ENCODE assay signal across 1 cellular context in the genomic region with DNA sequence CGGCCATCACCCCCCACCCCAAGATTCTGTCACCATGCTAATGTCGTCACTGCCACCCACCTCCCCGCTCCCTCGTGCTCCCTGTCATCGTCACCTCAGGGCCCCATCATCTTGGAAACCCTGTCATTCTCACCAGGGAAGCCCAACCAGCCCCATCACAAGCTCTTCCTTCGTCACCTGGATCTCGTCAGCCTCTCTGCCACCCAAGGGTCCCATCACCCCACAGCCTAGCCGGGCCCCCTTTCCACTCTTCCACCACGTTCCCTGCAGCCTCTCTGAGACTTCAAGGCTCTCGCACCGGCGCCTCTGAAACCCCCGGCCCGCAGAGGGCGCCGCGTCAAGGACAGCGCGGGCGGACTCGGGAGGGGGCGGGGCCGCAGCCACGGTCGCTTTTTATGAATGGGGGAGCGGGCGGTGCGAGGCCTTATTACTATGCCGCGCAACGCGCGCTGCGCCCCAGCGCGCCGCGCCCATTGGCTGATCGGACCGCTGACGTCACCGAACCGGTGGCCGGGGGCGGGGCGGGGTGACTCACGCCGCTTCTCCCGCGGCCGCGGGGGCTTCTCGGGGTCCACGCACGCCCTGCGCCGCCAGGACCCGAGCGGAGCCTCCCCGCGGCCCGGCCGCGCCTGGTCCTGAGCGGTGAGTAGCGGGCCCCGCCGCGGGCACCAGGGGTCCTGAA.
TF ChIP-seq lines count a peak whose summit lies in the region.

A gene with protein sequence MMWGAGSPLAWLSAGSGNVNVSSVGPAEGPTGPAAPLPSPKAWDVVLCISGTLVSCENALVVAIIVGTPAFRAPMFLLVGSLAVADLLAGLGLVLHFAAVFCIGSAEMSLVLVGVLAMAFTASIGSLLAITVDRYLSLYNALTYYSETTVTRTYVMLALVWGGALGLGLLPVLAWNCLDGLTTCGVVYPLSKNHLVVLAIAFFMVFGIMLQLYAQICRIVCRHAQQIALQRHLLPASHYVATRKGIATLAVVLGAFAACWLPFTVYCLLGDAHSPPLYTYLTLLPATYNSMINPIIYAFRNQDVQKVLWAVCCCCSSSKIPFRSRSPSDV (plus strand): TSS at position 527 of the 682 bp plus-strand sequence. CDS start 1,177 bp downstream, outside the sequence.

TF ChIP-seq in K562, 482 proteins besides CTCF, POLR2A, EP300 and RAD21 (continued from another document and continues in another):
- TF ChIP-seq, protein P1, sequence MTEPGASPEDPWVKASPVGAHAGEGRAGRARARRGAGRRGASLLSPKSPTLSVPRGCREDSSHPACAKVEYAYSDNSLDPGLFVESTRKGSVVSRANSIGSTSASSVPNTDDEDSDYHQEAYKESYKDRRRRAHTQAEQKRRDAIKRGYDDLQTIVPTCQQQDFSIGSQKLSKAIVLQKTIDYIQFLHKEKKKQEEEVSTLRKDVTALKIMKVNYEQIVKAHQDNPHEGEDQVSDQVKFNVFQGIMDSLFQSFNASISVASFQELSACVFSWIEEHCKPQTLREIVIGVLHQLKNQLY (CRISPR knock-in tag; conservative IDR thresholded peaks at IDR 0.05): no peak
- no peak for TF ChIP-seq MEF2A (IDR thresholded peaks at IDR 0.05; ENCODE audit: control insufficient read depth, low read depth, low read length)
- peak in 1 of 2 experiments; percentile 52; a peak in 1 of 3 replicates for TF ChIP-seq CBX3 (IDR thresholded peaks at IDR 0.05; ENCODE audit: borderline replicate concordance in 1 of 2, low read length in 2 of 2)
- TF ChIP-seq, protein P2, sequence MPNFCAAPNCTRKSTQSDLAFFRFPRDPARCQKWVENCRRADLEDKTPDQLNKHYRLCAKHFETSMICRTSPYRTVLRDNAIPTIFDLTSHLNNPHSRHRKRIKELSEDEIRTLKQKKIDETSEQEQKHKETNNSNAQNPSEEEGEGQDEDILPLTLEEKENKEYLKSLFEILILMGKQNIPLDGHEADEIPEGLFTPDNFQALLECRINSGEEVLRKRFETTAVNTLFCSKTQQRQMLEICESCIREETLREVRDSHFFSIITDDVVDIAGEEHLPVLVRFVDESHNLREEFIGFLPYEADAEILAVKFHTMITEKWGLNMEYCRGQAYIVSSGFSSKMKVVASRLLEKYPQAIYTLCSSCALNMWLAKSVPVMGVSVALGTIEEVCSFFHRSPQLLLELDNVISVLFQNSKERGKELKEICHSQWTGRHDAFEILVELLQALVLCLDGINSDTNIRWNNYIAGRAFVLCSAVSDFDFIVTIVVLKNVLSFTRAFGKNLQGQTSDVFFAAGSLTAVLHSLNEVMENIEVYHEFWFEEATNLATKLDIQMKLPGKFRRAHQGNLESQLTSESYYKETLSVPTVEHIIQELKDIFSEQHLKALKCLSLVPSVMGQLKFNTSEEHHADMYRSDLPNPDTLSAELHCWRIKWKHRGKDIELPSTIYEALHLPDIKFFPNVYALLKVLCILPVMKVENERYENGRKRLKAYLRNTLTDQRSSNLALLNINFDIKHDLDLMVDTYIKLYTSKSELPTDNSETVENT (CRISPR knock-in tag; IDR thresholded peaks at IDR 0.05): no peak
- 0 out of 2 replicates have a peak, but pooled peaks have one; percentile 28 for TF ChIP-seq POLR2AphosphoS5 (IDR thresholded peaks at IDR 0.05; ENCODE audit: control insufficient read depth, insufficient read depth, low read depth, low read length)
- TF ChIP-seq GATAD2B (IDR thresholded peaks at IDR 0.05; ENCODE audit: borderline replicate concordance): peak; percentile 94; the same call in 1 of the 2 replicates
- TF ChIP-seq EGR1 (conservative IDR thresholded peaks at IDR 0.05): peak; percentile 77
- TF ChIP-seq MCM2 (IDR thresholded peaks at IDR 0.05; ENCODE audit: low read depth): no peak
- TF ChIP-seq ZNF431 (CRISPR knock-in tag; IDR thresholded peaks at IDR 0.05): no peak
- no peak for TF ChIP-seq ETV1 (tag; conservative IDR thresholded peaks at IDR 0.05; ENCODE audit: low read depth)
- TF ChIP-seq TOE1 (IDR thresholded peaks at IDR 0.05; ENCODE audit: borderline replicate concordance): no peak; the same call in 1 of the 2 replicates
- no peak for TF ChIP-seq TOE1 (CRISPR knock-in tag; IDR thresholded peaks at IDR 0.05; ENCODE audit: borderline replicate concordance, low read depth)
- no peak for TF ChIP-seq ZBTB8A (IDR thresholded peaks at IDR 0.05; ENCODE audit: partially characterized antibody)
- peak; percentile 93 for TF ChIP-seq JUNB (CRISPR knock-in tag; conservative IDR thresholded peaks at IDR 0.05)
- TF ChIP-seq, protein P3, sequence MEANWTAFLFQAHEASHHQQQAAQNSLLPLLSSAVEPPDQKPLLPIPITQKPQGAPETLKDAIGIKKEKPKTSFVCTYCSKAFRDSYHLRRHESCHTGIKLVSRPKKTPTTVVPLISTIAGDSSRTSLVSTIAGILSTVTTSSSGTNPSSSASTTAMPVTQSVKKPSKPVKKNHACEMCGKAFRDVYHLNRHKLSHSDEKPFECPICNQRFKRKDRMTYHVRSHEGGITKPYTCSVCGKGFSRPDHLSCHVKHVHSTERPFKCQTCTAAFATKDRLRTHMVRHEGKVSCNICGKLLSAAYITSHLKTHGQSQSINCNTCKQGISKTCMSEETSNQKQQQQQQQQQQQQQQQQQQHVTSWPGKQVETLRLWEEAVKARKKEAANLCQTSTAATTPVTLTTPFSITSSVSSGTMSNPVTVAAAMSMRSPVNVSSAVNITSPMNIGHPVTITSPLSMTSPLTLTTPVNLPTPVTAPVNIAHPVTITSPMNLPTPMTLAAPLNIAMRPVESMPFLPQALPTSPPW (CRISPR knock-in tag; IDR thresholded peaks at IDR 0.05): peak; percentile 91
- TF ChIP-seq, protein P4, sequence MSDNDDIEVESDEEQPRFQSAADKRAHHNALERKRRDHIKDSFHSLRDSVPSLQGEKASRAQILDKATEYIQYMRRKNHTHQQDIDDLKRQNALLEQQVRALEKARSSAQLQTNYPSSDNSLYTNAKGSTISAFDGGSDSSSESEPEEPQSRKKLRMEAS (CRISPR knock-in tag; IDR thresholded peaks at IDR 0.05): peak; percentile 57
- TF ChIP-seq XRCC3 (IDR thresholded peaks at IDR 0.05): no peak
- peak; percentile 75 for TF ChIP-seq SMC3 (conservative IDR thresholded peaks at IDR 0.05; ENCODE audit: insufficient read depth, low read depth, low read length)
- no peak for TF ChIP-seq ZNF699 (CRISPR knock-in tag; IDR thresholded peaks at IDR 0.05; ENCODE audit: insufficient replicate concordance)
- TF ChIP-seq SRSF1 (IDR thresholded peaks at IDR 0.05; ENCODE audit: low read depth, low read length): no peak
- TF ChIP-seq, protein P5, sequence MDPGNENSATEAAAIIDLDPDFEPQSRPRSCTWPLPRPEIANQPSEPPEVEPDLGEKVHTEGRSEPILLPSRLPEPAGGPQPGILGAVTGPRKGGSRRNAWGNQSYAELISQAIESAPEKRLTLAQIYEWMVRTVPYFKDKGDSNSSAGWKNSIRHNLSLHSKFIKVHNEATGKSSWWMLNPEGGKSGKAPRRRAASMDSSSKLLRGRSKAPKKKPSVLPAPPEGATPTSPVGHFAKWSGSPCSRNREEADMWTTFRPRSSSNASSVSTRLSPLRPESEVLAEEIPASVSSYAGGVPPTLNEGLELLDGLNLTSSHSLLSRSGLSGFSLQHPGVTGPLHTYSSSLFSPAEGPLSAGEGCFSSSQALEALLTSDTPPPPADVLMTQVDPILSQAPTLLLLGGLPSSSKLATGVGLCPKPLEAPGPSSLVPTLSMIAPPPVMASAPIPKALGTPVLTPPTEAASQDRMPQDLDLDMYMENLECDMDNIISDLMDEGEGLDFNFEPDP (CRISPR knock-in tag; IDR thresholded peaks at IDR 0.05): no peak
- no peak for TF ChIP-seq MAFF (IDR thresholded peaks at IDR 0.05; ENCODE audit: low read length)
- no peak for TF ChIP-seq MAFK (IDR thresholded peaks at IDR 0.05; ENCODE audit: low read length)
- no peak; the same call in 1 of the 2 replicates for TF ChIP-seq ILF3 (IDR thresholded peaks at IDR 0.05; ENCODE audit: borderline replicate concordance)
- TF ChIP-seq, protein P6, sequence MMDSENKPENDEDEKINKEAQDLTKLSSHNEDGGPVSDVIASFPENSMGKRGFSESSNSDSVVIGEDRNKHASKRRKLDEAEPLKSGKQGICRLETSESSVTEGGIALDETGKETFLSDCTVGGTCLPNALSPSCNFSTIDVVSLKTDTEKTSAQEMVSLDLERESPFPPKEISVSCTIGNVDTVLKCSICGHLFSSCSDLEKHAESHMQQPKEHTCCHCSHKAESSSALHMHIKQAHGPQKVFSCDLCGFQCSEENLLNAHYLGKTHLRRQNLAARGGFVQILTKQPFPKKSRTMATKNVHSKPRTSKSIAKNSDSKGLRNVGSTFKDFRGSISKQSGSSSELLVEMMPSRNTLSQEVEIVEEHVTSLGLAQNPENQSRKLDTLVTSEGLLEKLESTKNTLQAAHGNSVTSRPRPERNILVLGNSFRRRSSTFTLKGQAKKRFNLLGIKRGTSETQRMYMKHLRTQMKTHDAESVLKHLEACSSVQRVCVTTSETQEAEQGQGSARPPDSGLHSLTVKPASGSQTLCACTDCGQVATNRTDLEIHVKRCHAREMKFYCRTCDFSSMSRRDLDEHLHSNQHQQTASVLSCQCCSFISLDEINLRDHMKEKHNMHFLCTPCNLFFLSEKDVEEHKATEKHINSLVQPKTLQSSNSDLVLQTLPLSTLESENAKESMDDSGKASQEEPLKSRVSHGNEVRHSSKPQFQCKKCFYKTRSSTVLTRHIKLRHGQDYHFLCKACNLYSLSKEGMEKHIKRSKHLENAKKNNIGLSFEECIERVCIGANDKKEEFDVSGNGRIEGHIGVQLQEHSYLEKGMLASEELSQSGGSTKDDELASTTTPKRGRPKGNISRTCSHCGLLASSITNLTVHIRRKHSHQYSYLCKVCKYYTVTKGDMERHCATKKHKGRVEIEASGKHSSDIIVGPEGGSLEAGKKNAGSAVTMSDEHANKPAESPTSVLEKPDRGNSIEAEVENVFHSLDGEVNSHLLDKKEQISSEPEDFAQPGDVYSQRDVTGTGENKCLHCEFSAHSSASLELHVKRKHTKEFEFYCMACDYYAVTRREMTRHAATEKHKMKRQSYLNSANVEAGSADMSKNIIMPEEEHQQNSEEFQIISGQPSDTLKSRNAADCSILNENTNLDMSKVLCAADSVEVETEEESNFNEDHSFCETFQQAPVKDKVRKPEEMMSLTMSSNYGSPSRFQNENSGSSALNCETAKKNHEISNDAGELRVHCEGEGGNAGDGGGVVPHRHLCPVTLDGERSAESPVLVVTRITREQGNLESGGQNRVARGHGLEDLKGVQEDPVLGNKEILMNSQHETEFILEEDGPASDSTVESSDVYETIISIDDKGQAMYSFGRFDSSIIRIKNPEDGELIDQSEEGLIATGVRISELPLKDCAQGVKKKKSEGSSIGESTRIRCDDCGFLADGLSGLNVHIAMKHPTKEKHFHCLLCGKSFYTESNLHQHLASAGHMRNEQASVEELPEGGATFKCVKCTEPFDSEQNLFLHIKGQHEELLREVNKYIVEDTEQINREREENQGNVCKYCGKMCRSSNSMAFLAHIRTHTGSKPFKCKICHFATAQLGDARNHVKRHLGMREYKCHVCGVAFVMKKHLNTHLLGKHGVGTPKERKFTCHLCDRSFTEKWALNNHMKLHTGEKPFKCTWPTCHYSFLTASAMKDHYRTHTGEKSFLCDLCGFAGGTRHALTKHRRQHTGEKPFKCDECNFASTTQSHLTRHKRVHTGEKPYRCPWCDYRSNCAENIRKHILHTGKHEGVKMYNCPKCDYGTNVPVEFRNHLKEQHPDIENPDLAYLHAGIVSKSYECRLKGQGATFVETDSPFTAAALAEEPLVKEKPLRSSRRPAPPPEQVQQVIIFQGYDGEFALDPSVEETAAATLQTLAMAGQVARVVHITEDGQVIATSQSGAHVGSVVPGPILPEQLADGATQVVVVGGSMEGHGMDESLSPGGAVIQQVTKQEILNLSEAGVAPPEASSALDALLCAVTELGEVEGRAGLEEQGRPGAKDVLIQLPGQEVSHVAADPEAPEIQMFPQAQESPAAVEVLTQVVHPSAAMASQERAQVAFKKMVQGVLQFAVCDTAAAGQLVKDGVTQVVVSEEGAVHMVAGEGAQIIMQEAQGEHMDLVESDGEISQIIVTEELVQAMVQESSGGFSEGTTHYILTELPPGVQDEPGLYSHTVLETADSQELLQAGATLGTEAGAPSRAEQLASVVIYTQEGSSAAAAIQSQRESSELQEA (IDR thresholded peaks at IDR 0.05; ENCODE audit: low read depth): no peak
- TF ChIP-seq, protein P7, sequence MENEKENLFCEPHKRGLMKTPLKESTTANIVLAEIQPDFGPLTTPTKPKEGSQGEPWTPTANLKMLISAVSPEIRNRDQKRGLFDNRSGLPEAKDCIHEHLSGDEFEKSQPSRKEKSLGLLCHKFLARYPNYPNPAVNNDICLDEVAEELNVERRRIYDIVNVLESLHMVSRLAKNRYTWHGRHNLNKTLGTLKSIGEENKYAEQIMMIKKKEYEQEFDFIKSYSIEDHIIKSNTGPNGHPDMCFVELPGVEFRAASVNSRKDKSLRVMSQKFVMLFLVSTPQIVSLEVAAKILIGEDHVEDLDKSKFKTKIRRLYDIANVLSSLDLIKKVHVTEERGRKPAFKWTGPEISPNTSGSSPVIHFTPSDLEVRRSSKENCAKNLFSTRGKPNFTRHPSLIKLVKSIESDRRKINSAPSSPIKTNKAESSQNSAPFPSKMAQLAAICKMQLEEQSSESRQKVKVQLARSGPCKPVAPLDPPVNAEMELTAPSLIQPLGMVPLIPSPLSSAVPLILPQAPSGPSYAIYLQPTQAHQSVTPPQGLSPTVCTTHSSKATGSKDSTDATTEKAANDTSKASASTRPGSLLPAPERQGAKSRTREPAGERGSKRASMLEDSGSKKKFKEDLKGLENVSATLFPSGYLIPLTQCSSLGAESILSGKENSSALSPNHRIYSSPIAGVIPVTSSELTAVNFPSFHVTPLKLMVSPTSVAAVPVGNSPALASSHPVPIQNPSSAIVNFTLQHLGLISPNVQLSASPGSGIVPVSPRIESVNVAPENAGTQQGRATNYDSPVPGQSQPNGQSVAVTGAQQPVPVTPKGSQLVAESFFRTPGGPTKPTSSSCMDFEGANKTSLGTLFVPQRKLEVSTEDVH (IDR thresholded peaks at IDR 0.05; ENCODE audit: low read depth, partially characterized antibody): no peak
- TF ChIP-seq, protein P8, sequence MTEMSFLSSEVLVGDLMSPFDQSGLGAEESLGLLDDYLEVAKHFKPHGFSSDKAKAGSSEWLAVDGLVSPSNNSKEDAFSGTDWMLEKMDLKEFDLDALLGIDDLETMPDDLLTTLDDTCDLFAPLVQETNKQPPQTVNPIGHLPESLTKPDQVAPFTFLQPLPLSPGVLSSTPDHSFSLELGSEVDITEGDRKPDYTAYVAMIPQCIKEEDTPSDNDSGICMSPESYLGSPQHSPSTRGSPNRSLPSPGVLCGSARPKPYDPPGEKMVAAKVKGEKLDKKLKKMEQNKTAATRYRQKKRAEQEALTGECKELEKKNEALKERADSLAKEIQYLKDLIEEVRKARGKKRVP (CRISPR knock-in tag; IDR thresholded peaks at IDR 0.05): no peak
- TF ChIP-seq ZNF124 (CRISPR knock-in tag; IDR thresholded peaks at IDR 0.05): 0 out of 2 replicates have a peak, but pooled peaks have one; percentile 61
- TF ChIP-seq RBM25 (IDR thresholded peaks at IDR 0.05; ENCODE audit: low read depth, low read length, severe bottlenecking): peak; percentile 98
- peak; percentile 50 for TF ChIP-seq ARID1B (IDR thresholded peaks at IDR 0.05)
- no peak for TF ChIP-seq HDAC6 (IDR thresholded peaks at IDR 0.05; ENCODE audit: low read depth, low read length)
- TF ChIP-seq MED1 (CRISPR knock-in tag; IDR thresholded peaks at IDR 0.05; ENCODE audit: borderline replicate concordance): no peak
- TF ChIP-seq NFXL1 (CRISPR knock-in tag; IDR thresholded peaks at IDR 0.05): no peak
- TF ChIP-seq SNRNP70 (optimal IDR thresholded peaks at IDR 0.05; ENCODE audit: low read depth, low read length): no peak
